ENCODE assay signal across 1 cellular context in genomic region chr5:90593083-90593482, GRCh38. TPM values are rescaled to one million over a fixed set of nuclear protein-coding genes. Genes with fewer than 3 reads are reported as not detected.
"Had no signal": no experiment of that assay in that cellular context is flagged by ENCODE, and none has a peak within 500 bp of the region (broad histone marks: within the 10 kb centered on the region; RNA-seq: fewer than 3 reads in every experiment).

No MANE protein-coding gene starts in this region.

RNA-seq across cellular contexts. Expression of gene ADGRV1, which starts 34.5 kb away (rescaled TPM):
- total RNA-seq: G401 had no signal
